Comparison of ENCODE assay signal across 8 cellular contexts in genomic region chr6:167079853-167080297, GRCh38. TPM values are rescaled to one million over a fixed set of nuclear protein-coding genes. Genes with fewer than 3 reads are reported as not detected.
DNase-seq lines count a peak whose midpoint lies in the region; ATAC-seq lines count a peak whose summit lies in the region.

No MANE protein-coding gene starts in this region.

- ATAC-seq in GM19463 (IDR thresholded peaks at IDR 0.05; ENCODE audit: unreplicated experiment) (peak; percentile 99), HG03460 (IDR thresholded peaks at IDR 0.05; ENCODE audit: unreplicated experiment) (peak; percentile 98)
- ATAC-seq in activated T-cell treated with anti-CD3 and anti-CD28 coated beads, Interleukin-2, amount 50 U/mL, for 4 hours: peak; percentile 93 to 94

- no peaks in the 10 kb centered on the region for H3K36me3 Mint-ChIP-seq in activated T-cell treated with anti-CD3 and anti-CD28 coated beads, Interleukin-2, amount 50 U/mL, for 4 hours (ENCODE audit: insufficient read depth)

- DNase-seq in CD1c-positive myeloid dendritic cell (ENCODE audit: extremely low spot score): peak; percentile 85
- peak; percentile 39 for DNase-seq in activated T-cell treated with anti-CD3 and anti-CD28 coated beads, Interleukin-2, amount 50 U/mL, for 4 hours
- DNase-seq in stimulated activated CD8-positive, alpha-beta memory T cell treated with anti-CD3 and anti-CD28 coated beads, Interleukin-4, amount 100 ng/mL, for 48 hours: peak; percentile 72
- DNase-seq in NCI-H1092 treated with DMSO at 0.1 percent for 48 hours (lab: John Stamatoyannopoulos, UW): no peak
- no peak for DNase-seq in dermis blood vessel endothelial cell
- DNase-seq in GOT3 (lab: John Stamatoyannopoulos, UW): no peak

- peaks cover 26% of the 10 kb centered on the region for H3K4me1 Mint-ChIP-seq in activated T-cell treated with anti-CD3 and anti-CD28 coated beads, Interleukin-2, amount 50 U/mL, for 4 hours (ENCODE audit: low read depth)

- peak overlapping the region; percentile 27 for H3K4me3 Mint-ChIP-seq in activated T-cell treated with anti-CD3 and anti-CD28 coated beads, Interleukin-2, amount 50 U/mL, for 4 hours

- H3K9me3 Mint-ChIP-seq in activated T-cell treated with anti-CD3 and anti-CD28 coated beads, Interleukin-2, amount 50 U/mL, for 4 hours: no peaks in the 10 kb centered on the region

- H3K27me3 Mint-ChIP-seq in activated T-cell treated with anti-CD3 and anti-CD28 coated beads, Interleukin-2, amount 50 U/mL, for 4 hours (ENCODE audit: low read depth): no peaks in the 10 kb centered on the region

RNA-seq across cellular contexts. Expression of gene CCR6, which starts 43.0 kb away (rescaled TPM):
- total RNA-seq in activated T-cell treated with anti-CD3 and anti-CD28 coated beads, Interleukin-2, amount 50 U/mL, for 4 hours: 1 to 10 TPM; 1.7 to 8.8 (median 5.1) TPM
- total RNA-seq in dermis blood vessel endothelial cell: not detected in 2 replicates

Comparison
In these comparisons a context has a peak if more than half of its experiments do, and no peak if none do; other contexts are left out.
1. DNase-seq: peak in CD1c-positive myeloid dendritic cell (single experiment), activated T-cell treated with anti-CD3 and anti-CD28 coated beads, Interleukin-2, amount 50 U/mL, for 4 hours (single experiment) and stimulated activated CD8-positive, alpha-beta memory T cell treated with anti-CD3 and anti-CD28 coated beads, Interleukin-4, amount 100 ng/mL, for 48 hours (single experiment); none in NCI-H1092 treated with DMSO at 0.1 percent for 48 hours (single experiment), dermis blood vessel endothelial cell (single experiment) and GOT3 (single experiment).
2. Peak in every context shown above with its lines, with median percentiles within 50 percentile points of each other: ATAC-seq.